Comparison of ENCODE assay signal across 21 cellular contexts in the genomic region with DNA sequence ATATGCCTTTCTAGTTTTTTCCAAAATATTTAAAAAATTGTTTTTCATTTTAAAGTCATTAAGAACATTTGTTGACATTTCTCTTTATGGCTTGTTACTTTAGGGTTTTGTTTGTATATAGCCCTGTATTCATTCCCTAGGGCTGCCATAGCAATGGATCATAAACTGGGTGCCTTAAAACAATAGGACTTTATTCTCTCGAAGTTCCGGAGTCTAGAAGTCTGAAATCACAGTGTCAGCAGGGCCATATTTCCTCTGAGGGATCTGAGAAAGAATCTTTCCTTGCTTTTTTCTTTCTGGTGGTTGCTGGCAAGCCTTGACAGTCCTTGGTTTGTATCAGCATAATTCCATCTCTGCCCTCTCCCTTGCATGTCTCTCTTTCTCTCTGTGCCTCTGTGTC.
A peak's percentile ranks its signal among the peaks of the same experiment; 100 is the strongest.
DNase-seq lines count a peak whose midpoint lies in the region; ATAC-seq and FAIRE-seq lines count a peak whose summit lies in the region.
"Had no signal": no experiment of that assay in that cellular context is flagged by ENCODE, and none has a peak within 500 bp of the region (broad histone marks: within the 10 kb centered on the region; RNA-seq: fewer than 3 reads in every experiment).

No MANE protein-coding gene starts in this region.

- peak; percentile 85 for ATAC-seq in left colon

- no peak overlapping the region for H3K4me3 ChIP-seq in small intestine (ENCODE audit: low read depth in 1 of 2, low read length in 2 of 2)
- H3K4me3 ChIP-seq: GM23248, HAP-1 had no signal

- H3K36me3 ChIP-seq in small intestine (ENCODE audit: control insufficient read depth in 2 of 2, insufficient read depth in 2 of 2, low read length in 2 of 2): no peaks in the 10 kb centered on the region
- H3K36me3 ChIP-seq: BE2C, HAP-1 had no signal

- intact Hi-C loops in left colon (cut with DNase I, micrococcal nuclease): no loop called here

- FAIRE-seq in colon (lab: Jason Lieb, UNC): peak; percentile 58
- no peak for FAIRE-seq in small intestine (lab: Jason Lieb, UNC)
- FAIRE-seq: A204.1, D721Med, G401.6, GM12891, GM18507 had no signal

- 7 to 58% (median 24%) methylated on average over 2 of the region's 2 CpGs for WGBS in small intestine, 3 donors

- DNase-seq in left colon: no peak
- DNase-seq in small intestine: peak; percentile 49
- DNase-seq in Kasumi-1 (lab: John Stamatoyannopoulos, UW): no peak
- DNase-seq in NCI-H510A (lab: John Stamatoyannopoulos, UW): no peak
- DNase-seq in NCI-H345 treated with DMSO at 0.1 percent for 48 hours (lab: John Stamatoyannopoulos, UW; ENCODE audit: unreplicated experiment): no peak
- DNase-seq: ACHN; BE2C; C1 segment of cervical spinal cord; Caco-2; CD4-positive, CD25-positive, alpha-beta regulatory T cell; CD8-positive, alpha-beta memory T cell; GM23248; IMR-90 had no signal

- no peaks in the 10 kb centered on the region for H3K9me3 ChIP-seq in small intestine (ENCODE audit: control insufficient read depth, low read depth)
- H3K9me3 ChIP-seq: BE2C, Caco-2, HAP-1 had no signal

- H3K27me3 ChIP-seq in small intestine (ENCODE audit: control insufficient read depth in 2 of 2, insufficient read depth in 2 of 2, low read length in 2 of 2): no peaks in the 10 kb centered on the region
- H3K27me3 ChIP-seq: BE2C had no signal

- H3K4me1 ChIP-seq in small intestine (ENCODE audit: control insufficient read depth in 2 of 2, insufficient read depth in 1 of 2, low read depth in 1 of 2, low read length in 1 of 2): peaks cover 6 to 7% of the 10 kb centered on the region in 2 donors
- H3K4me1 ChIP-seq: Caco-2 had no signal

- H3K27ac ChIP-seq in small intestine (ENCODE audit: low read depth in 1 of 2, low read length in 1 of 2): no peak overlapping the region
- H3K27ac ChIP-seq: GM23248, HL-60 had no signal
